25 cellular contexts compared by ENCODE assay signal in genomic region chr10:68111580-68111979, GRCh38. TPM values are rescaled to one million over a fixed set of nuclear protein-coding genes. Genes with fewer than 3 reads are reported as not detected.
"Had no signal": no experiment of that assay in that cellular context is flagged by ENCODE, and none has a peak within 500 bp of the region (broad histone marks: within the 10 kb centered on the region; RNA-seq: fewer than 3 reads in every experiment).

No MANE protein-coding gene starts in this region.

- ATAC-seq: activated T-cell treated with anti-CD3 and anti-CD28 coated beads, Interleukin-2, amount 50 U/mL, for 4 hours; right lobe of liver; stimulated activated naive B cell treated with anti-CD40 and anti-IgM and Interleukin-4, amounts not matched to agents 10 μg/mL and 1 μg/mL and 100 μg/mL, for 72 hours had no signal

- H3K27ac ChIP-seq: coronary artery, esophagus muscularis mucosa, pancreas, uterus had no signal

- H3K4me1 Mint-ChIP-seq: activated naive CD8-positive, alpha-beta T cell treated with anti-CD3 and anti-CD28 coated beads for 36 hours; memory B cell had no signal

- H3K9me3 Mint-ChIP-seq: activated naive CD8-positive, alpha-beta T cell treated with anti-CD3 and anti-CD28 coated beads for 36 hours; activated T-cell treated with anti-CD3 and anti-CD28 coated beads, Interleukin-2, amount 50 U/mL, for 4 hours; activated T-helper 2 cell treated with anti-CD3 and anti-CD28 coated beads, Interferon-gamma antibody, Interleukin-2, Interleukin-4, amounts not matched to agents 10 μg/mL and 5 μg/mL and 100 μg/mL, durations not matched to agents 14 hours and 24 hours and 36 hours; memory B cell; nephron progenitor cell; stimulated activated naive B cell treated with anti-CD40 and anti-IgM and Interleukin-4, amounts not matched to agents 10 μg/mL and 1 μg/mL and 100 μg/mL, for 72 hours had no signal

- H3K27me3 ChIP-seq: esophagus muscularis mucosa, pancreas, right lobe of liver, uterus had no signal

- H3K4me3 ChIP-seq: coronary artery, esophagus muscularis mucosa, right lobe of liver, uterus had no signal

- DNase-seq: activated CD4-positive, alpha-beta T cell treated with anti-CD3 and anti-CD28 coated beads for 4 hours; activated CD4-positive, alpha-beta T cell treated with anti-CD3 and anti-CD28 coated beads, Interleukin-2, amount 50 U/mL, for 48 hours; activated CD4-positive, CD25-positive, alpha-beta regulatory T cell; activated CD8-positive, alpha-beta memory T cell treated with anti-CD3 and anti-CD28 coated beads, Interleukin-2, amount 50 U/mL, for 48 hours; activated naive CD4-positive, alpha-beta T cell treated with Interleukin-2 at 50 U/mL for 16 hours; activated naive CD8-positive, alpha-beta T cell treated with anti-CD3 and anti-CD28 coated beads for 36 hours; activated T-cell treated with anti-CD3 and anti-CD28 coated beads, Interleukin-2, amount 50 U/mL, for 4 hours; amniotic stem cell; cerebellar nuclear complex; nephron progenitor cell; right lobe of liver; stimulated activated CD4-positive, alpha-beta T cell treated with anti-CD3 and anti-CD28 coated beads, Interleukin-2, amount 100 ng/mL, for 48 hours; stimulated activated CD8-positive, alpha-beta memory T cell treated with anti-CD3 and anti-CD28 coated beads, Interleukin-4, amount 100 ng/mL, for 48 hours; stimulated activated naive B cell treated with anti-CD40 and anti-IgM and Interleukin-4, amounts not matched to agents 10 μg/mL and 1 μg/mL and 100 μg/mL, for 72 hours; trophoblast cell; uterus had no signal

- H3K36me3 Mint-ChIP-seq: activated naive CD8-positive, alpha-beta T cell treated with anti-CD3 and anti-CD28 coated beads for 36 hours; memory B cell; stimulated activated naive B cell treated with anti-CD40 and anti-IgM and Interleukin-4, amounts not matched to agents 10 μg/mL and 1 μg/mL and 100 μg/mL, for 72 hours had no signal

- H3K36me3 ChIP-seq: esophagus muscularis mucosa, pancreas, right lobe of liver, uterus had no signal

- H3K4me1 ChIP-seq: uterus had no signal

- H3K4me3 Mint-ChIP-seq: activated naive CD8-positive, alpha-beta T cell treated with anti-CD3 and anti-CD28 coated beads for 36 hours; activated T-cell treated with anti-CD3 and anti-CD28 coated beads, Interleukin-2, amount 50 U/mL, for 4 hours; memory B cell; nephron progenitor cell; stimulated activated naive B cell treated with anti-CD40 and anti-IgM and Interleukin-4, amounts not matched to agents 10 μg/mL and 1 μg/mL and 100 μg/mL, for 72 hours had no signal

- H3K27ac Mint-ChIP-seq: activated naive CD8-positive, alpha-beta T cell treated with anti-CD3 and anti-CD28 coated beads for 36 hours; activated T-helper 2 cell treated with anti-CD3 and anti-CD28 coated beads, Interferon-gamma antibody, Interleukin-2, Interleukin-4, amounts not matched to agents 10 μg/mL and 5 μg/mL and 100 μg/mL, durations not matched to agents 14 hours and 24 hours and 36 hours; memory B cell; nephron progenitor cell; stimulated activated naive B cell treated with anti-CD40 and anti-IgM and Interleukin-4, amounts not matched to agents 10 μg/mL and 1 μg/mL and 100 μg/mL, for 72 hours had no signal

- H3K9me3 ChIP-seq: esophagus muscularis mucosa, pancreas, right lobe of liver, uterus had no signal

RNA-seq across cellular contexts. Expression of gene MYPN, which starts 2.3 kb away (rescaled TPM):
- total RNA-seq: activated CD8-positive, alpha-beta memory T cell treated with anti-CD3 and anti-CD28 coated beads for 36 hours; activated naive CD8-positive, alpha-beta T cell treated with anti-CD3 and anti-CD28 coated beads for 36 hours; activated T-cell treated with anti-CD3 and anti-CD28 coated beads, Interleukin-2, amount 50 U/mL, for 4 hours; activated T-helper 2 cell treated with anti-CD3 and anti-CD28 coated beads, Interferon-gamma antibody, Interleukin-2, Interleukin-4, amounts not matched to agents 10 μg/mL and 5 μg/mL and 100 μg/mL, durations not matched to agents 14 hours and 24 hours and 36 hours; bronchial epithelial cell; frontal cortex; temporal lobe; uterus had no signal
